31 cellular contexts compared by ENCODE assay signal in the genomic region with DNA sequence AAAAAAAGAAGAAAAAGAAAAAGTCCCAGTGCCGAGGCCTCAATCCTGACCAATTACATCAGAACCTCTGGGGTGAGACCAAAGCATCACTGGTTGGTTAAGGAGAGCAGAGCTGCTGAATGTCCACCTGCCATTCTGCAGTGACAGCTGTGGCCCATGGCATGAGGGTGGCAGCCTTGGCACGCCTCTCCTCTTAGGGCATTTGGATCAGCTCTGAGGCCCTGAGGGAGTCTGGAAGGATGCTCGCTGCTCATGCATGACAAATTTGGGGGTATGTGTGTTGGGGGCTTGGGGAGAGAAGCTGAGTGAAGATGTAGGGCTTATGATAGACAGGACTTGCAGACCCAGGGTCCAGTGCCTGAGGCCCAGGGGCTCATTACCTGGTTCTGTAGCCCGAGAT. TPM values are rescaled to one million over a fixed set of nuclear protein-coding genes. Genes with fewer than 3 reads are reported as not detected.
"Had no signal": no experiment of that assay in that cellular context is flagged by ENCODE, and none has a peak within 500 bp of the region (broad histone marks: within the 10 kb centered on the region; RNA-seq: fewer than 3 reads in every experiment).

No MANE protein-coding gene starts in this region.

- H3K9me3 ChIP-seq: gastrocnemius medialis, mucosa of descending colon, ovary, right lobe of liver, thyroid gland, vagina had no signal

- H3K4me3 Mint-ChIP-seq: memory B cell; mesothelial cell of epicardium; naive thymus-derived CD4-positive, alpha-beta T cell; nephron; neural progenitor cell; stimulated activated naive CD8-positive, alpha-beta T cell treated with anti-CD3 and anti-CD28 coated beads, Interleukin-15, amount 100 ng/mL, for 72 hours had no signal

- H3K36me3 ChIP-seq: gastrocnemius medialis, neural progenitor cell, ovary, right lobe of liver, thyroid gland, vagina had no signal

- H3K36me3 Mint-ChIP-seq: naive thymus-derived CD4-positive, alpha-beta T cell; neural progenitor cell had no signal

- ATAC-seq: esophagus mucosa; gastrocnemius medialis; left colon; mucosa of descending colon; naive thymus-derived CD4-positive, alpha-beta T cell; right lobe of liver; stimulated activated naive CD8-positive, alpha-beta T cell treated with anti-CD3 and anti-CD28 coated beads, Interleukin-15, amount 100 ng/mL, for 72 hours had no signal

- H3K4me2 ChIP-seq: neural progenitor cell, smooth muscle cell had no signal

- H3K4me1 Mint-ChIP-seq: memory B cell; mesothelial cell of epicardium; nephron; neural progenitor cell; stimulated activated naive CD8-positive, alpha-beta T cell treated with anti-CD3 and anti-CD28 coated beads, Interleukin-15, amount 100 ng/mL, for 72 hours had no signal

- H3K9ac ChIP-seq: neural progenitor cell had no signal

- H3K4me1 ChIP-seq: gastrocnemius medialis, neural progenitor cell, thyroid gland, vagina had no signal

- H3K27ac ChIP-seq: dorsolateral prefrontal cortex, epithelial cell of prostate, gastrocnemius medialis, neural progenitor cell, ovary, right lobe of liver, thyroid gland, vagina had no signal

- DNase-seq: dorsolateral prefrontal cortex; effector CD4-positive, alpha-beta T cell; foreskin fibroblast; hippocampal formation; islet precursor cell; kidney glomerular epithelial cell; left colon; mucosa of descending colon; naive thymus-derived CD4-positive, alpha-beta T cell; nucleus accumbens; ovary; retina; right lobe of liver; stimulated activated CD4-positive, alpha-beta T cell treated with anti-CD3 and anti-CD28 coated beads, Interleukin-12 subunit alpha, Interleukin-12 subunit beta, amount 100 ng/mL, for 4 hours; stimulated activated CD4-positive, alpha-beta T cell treated with anti-CD3 and anti-CD28 coated beads, Interleukin-1b, Interleukin-23, amount 100 ng/mL, for 48 hours; stimulated activated CD4-positive, alpha-beta T cell treated with anti-CD3 and anti-CD28 coated beads, Interleukin-4, amount 100 ng/mL, for 1 hour; stimulated activated CD8-positive, alpha-beta memory T cell treated with anti-CD3 and anti-CD28 coated beads, Interleukin-4, amount 100 ng/mL, for 48 hours; stimulated activated naive CD4-positive, alpha-beta T cell; stimulated activated naive CD8-positive, alpha-beta T cell treated with anti-CD3 and anti-CD28 coated beads, Interleukin-15, amount 100 ng/mL, for 72 hours; thyroid gland; trophoblast cell had no signal

- H3K27me3 ChIP-seq: dorsolateral prefrontal cortex, gastrocnemius medialis, neural progenitor cell, ovary, right lobe of liver, thyroid gland, vagina had no signal

- H3K27ac Mint-ChIP-seq: memory B cell; mesothelial cell of epicardium; nephron; neural progenitor cell; stimulated activated naive CD8-positive, alpha-beta T cell treated with anti-CD3 and anti-CD28 coated beads, Interleukin-15, amount 100 ng/mL, for 72 hours had no signal

- H2AFZ ChIP-seq: neural progenitor cell had no signal

- H3K4me3 ChIP-seq: dorsolateral prefrontal cortex, gastrocnemius medialis, lung, mucosa of descending colon, neural progenitor cell, ovary, right lobe of liver, smooth muscle cell, thyroid gland, vagina had no signal

- H3K27me3 Mint-ChIP-seq: memory B cell; stimulated activated naive CD8-positive, alpha-beta T cell treated with anti-CD3 and anti-CD28 coated beads, Interleukin-15, amount 100 ng/mL, for 72 hours had no signal

RNA-seq across cellular contexts. Expression of a gene that starts 26.3 kb away (rescaled TPM):
- polyA plus RNA-seq: naive thymus-derived CD4-positive, alpha-beta T cell had no signal
